1 cellular context compared by ENCODE assay signal in the genomic region with DNA sequence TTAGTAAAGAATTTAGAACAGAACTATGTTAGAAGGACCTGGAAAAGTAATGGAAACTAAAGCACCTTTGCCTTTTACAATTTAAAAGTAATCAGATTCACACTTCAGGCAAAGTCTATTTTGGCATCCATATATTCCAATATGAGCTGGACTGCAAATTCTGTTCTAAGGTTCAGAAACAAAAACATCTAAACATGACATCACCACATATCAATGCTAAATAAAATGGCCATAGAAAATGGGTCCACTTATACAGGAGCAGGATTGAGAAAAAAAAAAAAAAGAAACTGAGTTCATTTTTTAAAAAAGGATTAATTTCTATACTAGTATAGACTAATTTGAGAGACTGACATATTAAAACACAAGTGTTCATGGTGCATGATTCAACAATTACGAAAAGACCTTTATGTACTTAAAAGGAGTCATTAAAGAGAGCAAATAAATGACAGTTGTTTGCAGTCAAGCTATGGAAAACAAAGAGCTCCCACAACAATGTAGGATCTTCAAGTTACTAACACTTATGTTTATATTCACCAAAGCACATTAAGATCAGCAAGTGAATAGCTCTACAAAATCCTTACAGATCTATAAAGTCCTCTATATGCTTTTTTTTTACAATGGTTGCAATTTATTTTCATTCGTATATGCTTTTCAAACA.
A peak's percentile ranks its signal among the peaks of the same experiment; 100 is the strongest.
TF ChIP-seq lines count a peak whose summit lies in the region.

No MANE protein-coding gene starts in this region.

TF ChIP-seq in HepG2, 621 proteins besides CTCF, POLR2A, EP300 and RAD21:
- TF ChIP-seq ZNF746 (CRISPR knock-in tag; IDR thresholded peaks at IDR 0.05) (no peak), ATF7 (IDR thresholded peaks at IDR 0.05) (peak; percentile 55), ATF7 (CRISPR knock-in tag; IDR thresholded peaks at IDR 0.05) (no peak), TOPORS (CRISPR knock-in tag; IDR thresholded peaks at IDR 0.05) (no peak), ZNF317 (CRISPR knock-in tag; IDR thresholded peaks at IDR 0.05) (no peak), LCORL (IDR thresholded peaks at IDR 0.05) (no peak), LCORL (CRISPR knock-in tag; IDR thresholded peaks at IDR 0.05) (no peak)
- TF ChIP-seq, protein P1, sequence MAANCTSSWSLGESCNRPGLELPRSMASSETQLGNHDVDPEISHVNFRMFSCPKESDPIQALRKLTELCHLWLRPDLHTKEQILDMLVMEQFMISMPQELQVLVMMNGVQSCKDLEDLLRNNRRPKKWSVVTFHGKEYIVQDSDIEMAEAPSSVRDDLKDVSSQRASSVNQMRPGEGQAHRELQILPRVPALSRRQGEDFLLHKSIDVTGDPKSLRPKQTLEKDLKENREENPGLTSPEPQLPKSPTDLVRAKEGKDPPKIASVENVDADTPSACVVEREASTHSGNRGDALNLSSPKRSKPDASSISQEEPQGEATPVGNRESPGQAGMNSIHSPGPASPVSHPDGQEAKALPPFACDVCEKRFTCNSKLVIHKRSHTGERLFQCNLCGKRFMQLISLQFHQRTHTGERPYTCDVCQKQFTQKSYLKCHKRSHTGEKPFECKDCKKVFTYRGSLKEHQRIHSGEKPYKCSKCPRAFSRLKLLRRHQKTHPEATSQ (CRISPR knock-in tag; IDR thresholded peaks at IDR 0.05; ENCODE audit: borderline replicate concordance), result no peak
